In the genomic region with DNA sequence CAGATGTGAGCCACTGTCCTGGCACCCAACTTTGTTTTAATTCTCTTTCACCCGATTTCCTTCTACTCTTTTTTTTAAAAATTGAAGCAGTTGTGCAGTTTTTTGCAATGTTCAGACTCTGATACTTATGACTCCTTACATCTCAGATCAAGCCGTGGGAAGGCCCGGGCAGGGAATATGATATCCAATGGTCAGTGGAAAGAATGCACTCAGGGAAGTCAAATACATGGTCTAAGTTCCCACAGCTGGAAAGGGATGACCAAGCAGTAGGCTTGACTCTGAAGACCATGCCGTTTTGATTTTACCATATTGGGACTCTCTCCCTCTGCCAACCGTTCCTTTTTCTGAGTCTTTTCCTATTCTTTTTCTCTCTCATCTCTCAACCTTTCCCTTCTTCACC, we compare ENCODE assay signal across 21 cellular contexts.
DNase-seq lines count a peak whose midpoint lies in the region; ATAC-seq lines count a peak whose summit lies in the region.
"Had no signal": no experiment of that assay in that cellular context is flagged by ENCODE, and none has a peak within 500 bp of the region (broad histone marks: within the 10 kb centered on the region; RNA-seq: fewer than 3 reads in every experiment).

No MANE protein-coding gene starts in this region.

- no peaks in the 10 kb centered on the region for H3K9me3 Mint-ChIP-seq in activated CD8-positive, alpha-beta memory T cell treated with anti-CD3 and anti-CD28 coated beads, Interleukin-2, amount 10 ng/mL, durations not matched to agents 7 days and 5 days (ENCODE audit: low read depth)
- H3K9me3 Mint-ChIP-seq in stimulated activated memory B cell treated with anti-CD40 and anti-IgM and Interleukin-4, amounts not matched to agents 10 μg/mL and 1 μg/mL and 100 μg/mL, for 72 hours, result no peaks in the 10 kb centered on the region

- DNase-seq in activated CD8-positive, alpha-beta memory T cell treated with anti-CD3 and anti-CD28 coated beads, Interleukin-2, amount 10 ng/mL, durations not matched to agents 7 days and 5 days, result peak; percentile 7
- no peak for DNase-seq in activated CD8-positive, alpha-beta memory T cell treated with anti-CD3 and anti-CD28 coated beads, Interleukin-2, amount 50 U/mL, for 4 hours
- DNase-seq in adipocyte (ENCODE audit: low read depth) (peak; percentile 34), fibroblast of gingiva (ENCODE audit: low read depth) (peak; percentile 29), caudate nucleus (lab: John Stamatoyannopoulos, UW) (no peak), NCI-H2107 treated with DMSO at 0.1 percent for 48 hours (lab: John Stamatoyannopoulos, UW; ENCODE audit: unreplicated experiment) (no peak)
- DNase-seq: DMS153, HCEC 1CT, NCI-H1092, NCI-H1417 treated with DMSO at 0.1 percent for 48 hours, NCI-H1694 treated with DMSO at 0.1 percent for 48 hours, NCI-H2081, NCI-H2171, NCI-H510A, NCI-H69, SHP77 treated with DMSO at 0.1 percent for 48 hours had no signal

- H3K9me3 ChIP-seq in adipocyte (ENCODE audit: control insufficient read depth, low read length), result no peaks in the 10 kb centered on the region

- no peak overlapping the region for H3K9ac ChIP-seq in adipocyte (ENCODE audit: low read length)

- no peak for ATAC-seq in activated CD8-positive, alpha-beta memory T cell treated with anti-CD3 and anti-CD28 coated beads, Interleukin-2, amount 10 ng/mL, durations not matched to agents 7 days and 5 days
- ATAC-seq in stimulated activated memory B cell treated with anti-CD40 and anti-IgM and Interleukin-4, amounts not matched to agents 10 μg/mL and 1 μg/mL and 100 μg/mL, for 72 hours, result no peak
- no peak for ATAC-seq in HG02588 (IDR thresholded peaks at IDR 0.05; ENCODE audit: unreplicated experiment)

- H3K4me3 Mint-ChIP-seq in activated CD8-positive, alpha-beta memory T cell treated with anti-CD3 and anti-CD28 coated beads, Interleukin-2, amount 10 ng/mL, durations not matched to agents 7 days and 5 days, result no peak overlapping the region
- no peak overlapping the region for H3K4me3 Mint-ChIP-seq in stimulated activated memory B cell treated with anti-CD40 and anti-IgM and Interleukin-4, amounts not matched to agents 10 μg/mL and 1 μg/mL and 100 μg/mL, for 72 hours
- H3K4me3 Mint-ChIP-seq: B cell had no signal

- no peak overlapping the region for H3K27ac Mint-ChIP-seq in activated CD8-positive, alpha-beta memory T cell treated with anti-CD3 and anti-CD28 coated beads, Interleukin-2, amount 10 ng/mL, durations not matched to agents 7 days and 5 days
- H3K27ac Mint-ChIP-seq in stimulated activated memory B cell treated with anti-CD40 and anti-IgM and Interleukin-4, amounts not matched to agents 10 μg/mL and 1 μg/mL and 100 μg/mL, for 72 hours, result peak overlapping the region; percentile 13
- H3K27ac Mint-ChIP-seq: B cell had no signal

- no peaks in the 10 kb centered on the region for H3K36me3 Mint-ChIP-seq in activated CD8-positive, alpha-beta memory T cell treated with anti-CD3 and anti-CD28 coated beads, Interleukin-2, amount 10 ng/mL, durations not matched to agents 7 days and 5 days
- H3K36me3 Mint-ChIP-seq in stimulated activated memory B cell treated with anti-CD40 and anti-IgM and Interleukin-4, amounts not matched to agents 10 μg/mL and 1 μg/mL and 100 μg/mL, for 72 hours, result no peaks in the 10 kb centered on the region

- H3K27me3 ChIP-seq in adipocyte (replicated peaks; ENCODE audit: control insufficient read depth, insufficient read depth, low read length), result peaks cover 19% of the 10 kb centered on the region

- H3K27me3 Mint-ChIP-seq in activated CD8-positive, alpha-beta memory T cell treated with anti-CD3 and anti-CD28 coated beads, Interleukin-2, amount 10 ng/mL, durations not matched to agents 7 days and 5 days, result peaks cover 7% of the 10 kb centered on the region
- H3K27me3 Mint-ChIP-seq in stimulated activated memory B cell treated with anti-CD40 and anti-IgM and Interleukin-4, amounts not matched to agents 10 μg/mL and 1 μg/mL and 100 μg/mL, for 72 hours, result no peaks in the 10 kb centered on the region

- no peak overlapping the region for H3K27ac ChIP-seq in caudate nucleus (ENCODE audit: low read depth, low read length)
- H3K27ac ChIP-seq: 22Rv1, RWPE1 had no signal

- peaks cover 9% of the 10 kb centered on the region for H3K4me1 Mint-ChIP-seq in activated CD8-positive, alpha-beta memory T cell treated with anti-CD3 and anti-CD28 coated beads, Interleukin-2, amount 10 ng/mL, durations not matched to agents 7 days and 5 days
- peaks cover 8% of the 10 kb centered on the region for H3K4me1 Mint-ChIP-seq in stimulated activated memory B cell treated with anti-CD40 and anti-IgM and Interleukin-4, amounts not matched to agents 10 μg/mL and 1 μg/mL and 100 μg/mL, for 72 hours

- CTCF ChIA-PET in activated CD8-positive, alpha-beta memory T cell treated with anti-CD3 and anti-CD28 coated beads, Interleukin-2, amount 10 ng/mL, durations not matched to agents 7 days and 5 days (lab: Charles Lee), result no interaction called here

- no peaks in the 10 kb centered on the region for H3K36me3 ChIP-seq in adipocyte (ENCODE audit: control insufficient read depth, insufficient read depth, low read length, severe bottlenecking)

- no peak overlapping the region for H3K4me3 ChIP-seq in adipocyte (ENCODE audit: low read length)

- peaks cover 11% of the 10 kb centered on the region for H3K4me1 ChIP-seq in adipocyte (ENCODE audit: control insufficient read depth, insufficient read depth, low read length)

Comparison
In these comparisons a context has a peak if more than half of its experiments do, and no peak if none do; other contexts are left out.
1. DNase-seq: peak in activated CD8-positive, alpha-beta memory T cell treated with anti-CD3 and anti-CD28 coated beads, Interleukin-2, amount 10 ng/mL, durations not matched to agents 7 days and 5 days (single experiment), adipocyte (single experiment) and fibroblast of gingiva (single experiment); none in activated CD8-positive, alpha-beta memory T cell treated with anti-CD3 and anti-CD28 coated beads, Interleukin-2, amount 50 U/mL, for 4 hours (single experiment), caudate nucleus (0 of 61) and NCI-H2107 treated with DMSO at 0.1 percent for 48 hours (single experiment).